10 cellular contexts compared by ENCODE assay signal in genomic region chr9:88041447-88041846, GRCh38.
DNase-seq lines count a peak whose midpoint lies in the region; ATAC-seq, FAIRE-seq and TF ChIP-seq lines count a peak whose summit lies in the region.
"Had no signal": no experiment of that assay in that cellular context is flagged by ENCODE, and none has a peak within 500 bp of the region (broad histone marks: within the 10 kb centered on the region; RNA-seq: fewer than 3 reads in every experiment).

No MANE protein-coding gene starts in this region.

- no TSS peak for BruUV-seq in A673 (replicated peaks; lab: Mats Ljungman, UMichigan)

- peak; percentile 63 for TF ChIP-seq CTCF in A673 (conservative IDR thresholded peaks at IDR 0.05; ENCODE audit: low read depth, low read length)
- TF ChIP-seq CTCF in HFF-Myc (IDR thresholded peaks at IDR 0.05; ENCODE audit: low read depth, low read length, missing control alignments): peak; percentile 44
- peak; percentile 22 for TF ChIP-seq CTCF in astrocyte (IDR thresholded peaks at IDR 0.05; ENCODE audit: insufficient read depth, low read depth, low read length)
- peak in 1 of 6 experiments; percentile 12 for TF ChIP-seq CTCF in upper lobe of left lung (IDR thresholded peaks at IDR 0.05)

- DNase-seq in A673 (ENCODE audit: low spot score) (peak; percentile 42), HFF-Myc (ENCODE audit: extremely low read depth, low read depth) (no peak), astrocyte (ENCODE audit: low read depth) (no peak), left kidney (ENCODE audit: low read depth, low spot score) (peak; percentile 29), upper lobe of left lung (no peak), NCI-H1694 treated with DMSO at 0.1 percent for 48 hours (lab: John Stamatoyannopoulos, UW) (no peak)
- DNase-seq: NCI-H748 treated with DMSO at 0.1 percent for 48 hours had no signal

- no peaks in the 10 kb centered on the region for H3K36me3 ChIP-seq in A673 (ENCODE audit: insufficient read depth, low read length, poor library complexity, severe bottlenecking)
- no peaks in the 10 kb centered on the region for H3K36me3 ChIP-seq in astrocyte (ENCODE audit: insufficient read depth, low read length)
- no peaks in the 10 kb centered on the region for H3K36me3 ChIP-seq in upper lobe of left lung

- peaks cover 4% of the 10 kb centered on the region for H3K36me3 Mint-ChIP-seq in astrocyte (ENCODE audit: low read depth, unreplicated experiment)

- H3K9me3 ChIP-seq in A673 (ENCODE audit: low read depth, low read length, poor library complexity, severe bottlenecking) (peaks cover 28% of the 10 kb centered on the region), astrocyte (ENCODE audit: insufficient read depth, low read depth, low read length) (peaks cover 28% of the 10 kb centered on the region), upper lobe of left lung (peaks cover 20 to 41% (median 34%) of the 10 kb centered on the region in 4 donors)

- 85 to 93% methylated on average over 1 of the region's 1 CpG for WGBS in upper lobe of left lung, 2 donors

- H3K79me2 ChIP-seq in astrocyte (ENCODE audit: insufficient read depth, low read length): no peaks in the 10 kb centered on the region

- peaks cover 54% of the 10 kb centered on the region for H3K9me3 Mint-ChIP-seq in astrocyte (ENCODE audit: unreplicated experiment)

- H3K4me3 Mint-ChIP-seq in astrocyte (ENCODE audit: unreplicated experiment): no peak overlapping the region

- POLR2A ChIA-PET in A673 (lab: Charles Lee; ENCODE audit: low non-redundant PET): no interaction called here

- H3K4me1 ChIP-seq in A673 (ENCODE audit: insufficient read depth, low read length, poor library complexity, severe bottlenecking) (no peaks in the 10 kb centered on the region), astrocyte (ENCODE audit: insufficient read depth, low read length) (no peaks in the 10 kb centered on the region), upper lobe of left lung (no peaks in the 10 kb centered on the region)

- no peaks in the 10 kb centered on the region for H4K20me1 ChIP-seq in astrocyte (ENCODE audit: insufficient read depth, low read length)

- CTCF ChIA-PET in A673 (lab: Charles Lee): interaction anchor here (0.6 to 1.0 kb wide), 3 partner anchors 30 to 434 kb away, joined by 3 to 7 read pairs (median 6); no protein-coding TSS in a partner anchor

- no peak for TF ChIP-seq EP300 in upper lobe of left lung (IDR thresholded peaks at IDR 0.05)

- no peak overlapping the region for H2AFZ ChIP-seq in astrocyte (ENCODE audit: low read depth, low read length)

- no peaks in the 10 kb centered on the region for H3K27me3 ChIP-seq in A673 (replicated peaks; ENCODE audit: insufficient read depth, low read depth, low read length, poor library complexity)
- no peaks in the 10 kb centered on the region for H3K27me3 ChIP-seq in astrocyte (ENCODE audit: insufficient read depth, low read length)
- no peaks in the 10 kb centered on the region for H3K27me3 ChIP-seq in upper lobe of left lung

- no peak overlapping the region for H3K4me2 ChIP-seq in astrocyte (ENCODE audit: low read length)

- no peak overlapping the region for H3K9ac ChIP-seq in astrocyte (ENCODE audit: low read length)

- intact Hi-C loops in A673 (cut with micrococcal nuclease; ENCODE audit: unreplicated experiment): loop anchor here (5.0 kb wide), 1 partner anchor 89 kb away; no protein-coding TSS in a partner anchor

- no peak for ATAC-seq in HG03135 (IDR thresholded peaks at IDR 0.05; ENCODE audit: unreplicated experiment)
- ATAC-seq in HG03442 (IDR thresholded peaks at IDR 0.05; ENCODE audit: unreplicated experiment): no peak
- ATAC-seq in upper lobe of left lung (ENCODE audit: low FRiP score in 2 of 2): no peak

- H3K27me3 Mint-ChIP-seq in astrocyte (ENCODE audit: low read depth, unreplicated experiment): no peaks in the 10 kb centered on the region

- H3K4me1 Mint-ChIP-seq in astrocyte (ENCODE audit: low read depth, unreplicated experiment): no peaks in the 10 kb centered on the region

- H3K27ac ChIP-seq in A673 (ENCODE audit: low read depth, low read length, poor library complexity, severe bottlenecking) (no peak overlapping the region), astrocyte (ENCODE audit: low read depth, low read length) (no peak overlapping the region), upper lobe of left lung (no peak overlapping the region)

- no peak overlapping the region for H3K27ac Mint-ChIP-seq in astrocyte (ENCODE audit: unreplicated experiment)
- H3K27ac Mint-ChIP-seq: activated T-helper 2 cell treated with anti-CD3 and anti-CD28 coated beads, Interferon-gamma antibody, Interleukin-2, Interleukin-4, amounts not matched to agents 10 μg/mL and 5 μg/mL and 100 μg/mL, durations not matched to agents 14 hours and 24 hours and 36 hours had no signal

- no peak for TF ChIP-seq POLR2A in upper lobe of left lung (IDR thresholded peaks at IDR 0.05)

- no peak for FAIRE-seq in astrocyte (lab: Jason Lieb, UNC)

- H3K4me3 ChIP-seq in A673 (ENCODE audit: low read depth, low read length, poor library complexity, severe bottlenecking): no peak overlapping the region
- no peak overlapping the region for H3K4me3 ChIP-seq in HFF-Myc (replicated peaks; ENCODE audit: low read depth, low read length)
- no peak overlapping the region for H3K4me3 ChIP-seq in astrocyte (ENCODE audit: insufficient read depth, low read depth, low read length)
- no peak overlapping the region for H3K4me3 ChIP-seq in upper lobe of left lung

Comparison
In these comparisons a context has a peak if more than half of its experiments do, and no peak if none do; other contexts are left out.
1. DNase-seq: peak in A673 (single experiment) and left kidney (single experiment); none in HFF-Myc (single experiment), astrocyte (single experiment), upper lobe of left lung (0 of 2) and NCI-H1694 treated with DMSO at 0.1 percent for 48 hours (single experiment).